21 cellular contexts compared by ENCODE assay signal in the genomic region with DNA sequence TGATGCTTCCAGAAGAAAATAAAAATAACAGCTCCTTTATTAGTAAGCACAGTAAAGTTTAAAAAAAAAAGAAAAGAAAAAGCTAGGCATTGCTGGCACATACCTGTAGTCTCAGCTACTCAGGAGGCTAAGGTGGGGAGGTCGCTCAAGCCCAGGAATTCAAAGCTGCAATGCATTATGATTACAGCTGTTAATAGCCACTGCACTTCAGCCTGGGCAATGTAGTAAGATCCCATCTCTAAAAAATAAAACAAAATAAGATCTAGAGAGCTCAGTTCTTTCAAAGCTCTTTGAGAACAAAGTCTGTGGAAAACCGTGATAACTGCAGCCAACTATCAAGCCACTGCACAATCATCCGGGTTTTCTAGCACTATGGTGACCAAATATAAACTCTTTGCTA.
DNase-seq lines count a peak whose midpoint lies in the region; ATAC-seq, FAIRE-seq and TF ChIP-seq lines count a peak whose summit lies in the region.
"Had no signal": no experiment of that assay in that cellular context is flagged by ENCODE, and none has a peak within 500 bp of the region (broad histone marks: within the 10 kb centered on the region; RNA-seq: fewer than 3 reads in every experiment).

No MANE protein-coding gene starts in this region.

- TF ChIP-seq EP300 in K562 (IDR thresholded peaks at IDR 0.05; ENCODE audit: low read length) (no peak), suprapubic skin (IDR thresholded peaks at IDR 0.05) (no peak)

- no peaks in the 10 kb centered on the region for H4K20me1 ChIP-seq in K562 (replicated peaks; ENCODE audit: control insufficient read depth, insufficient read depth, low read length)
- H4K20me1 ChIP-seq: BLaER1 had no signal

- WGBS in HUES64: 88% methylated on average over 3 of the region's 3 CpGs
- 8% methylated on average over 3 of the region's 3 CpGs for WGBS in K562 (ENCODE audit: insufficient coverage, low coverage, missing lambda C conversion rate)
- WGBS in suprapubic skin: 82% methylated on average over 3 of the region's 3 CpGs

- H3K4me1 ChIP-seq in Caco-2 (no peaks in the 10 kb centered on the region), HUES64 (ENCODE audit: insufficient read depth, low read length) (no peaks in the 10 kb centered on the region; the same call in 1 of the 2 replicates), K562 (replicated peaks in 1 of 2; ENCODE audit: control insufficient read depth in 2 of 2, insufficient read depth in 2 of 2, low read length in 2 of 2) (peaks cover 0 to 4% of the 10 kb centered on the region in 2 experiments; a peak in 2 of 5 replicates), suprapubic skin (no peaks in the 10 kb centered on the region)
- H3K4me1 ChIP-seq: BLaER1 had no signal

- no peak for TF ChIP-seq CTCF in Caco-2 (IDR thresholded peaks at IDR 0.05; ENCODE audit: insufficient read depth in 1 of 2, low read depth in 1 of 2, low read length in 1 of 2, severe bottlenecking in 1 of 2, unreplicated experiment in 1 of 2)
- no peak for TF ChIP-seq CTCF in K562 (IDR thresholded peaks at IDR 0.05 in 2 of 3, conservative IDR thresholded peaks at IDR 0.05 in 1 of 3; ENCODE audit: insufficient read depth in 2 of 3, low read depth in 1 of 3, low read length in 3 of 3)
- no peak for TF ChIP-seq CTCF in neural crest cell (conservative IDR thresholded peaks at IDR 0.05)
- TF ChIP-seq CTCF in dorsolateral prefrontal cortex (IDR thresholded peaks at IDR 0.05 in 54 of 56, conservative IDR thresholded peaks at IDR 0.05 in 2 of 56; ENCODE audit: low read depth in 1 of 56, partially characterized antibody in 56 of 56): no peak
- TF ChIP-seq CTCF in suprapubic skin (IDR thresholded peaks at IDR 0.05): no peak

- no peaks in the 10 kb centered on the region for H3K79me2 ChIP-seq in K562 (ENCODE audit: control insufficient read depth, insufficient read depth, low read length)

- no peaks in the 10 kb centered on the region for H3K9me3 ChIP-seq in Caco-2
- peaks cover 5% of the 10 kb centered on the region; the same call in 1 of the 2 replicates for H3K9me3 ChIP-seq in HUES64 (ENCODE audit: insufficient read depth, low read depth, low read length)
- no peaks in the 10 kb centered on the region for H3K9me3 ChIP-seq in K562 (replicated peaks; ENCODE audit: control insufficient read depth, insufficient read depth, low read depth, low read length)
- no peaks in the 10 kb centered on the region for H3K9me3 ChIP-seq in suprapubic skin
- H3K9me3 ChIP-seq: BLaER1 had no signal

- in situ Hi-C loops in K562 (cut with MboI): no loop called here

- no peaks in the 10 kb centered on the region for H3K27me3 Mint-ChIP-seq in Caco-2 (ENCODE audit: insufficient read depth, unreplicated experiment)
- H3K27me3 Mint-ChIP-seq in neural crest cell (ENCODE audit: low read depth): no peaks in the 10 kb centered on the region
- H3K27me3 Mint-ChIP-seq: CD4-positive, alpha-beta memory T cell; IgD-negative memory B cell had no signal

- peak overlapping the region; percentile 75 for H3K9ac ChIP-seq in HUES64 (ENCODE audit: low read depth, low read length)
- peak overlapping the region in 1 of 2 experiments; percentile 79; a peak in 2 of 4 replicates for H3K9ac ChIP-seq in K562 (ENCODE audit: insufficient read depth in 1 of 2, low read depth in 2 of 2, low read length in 2 of 2)
- H3K9ac ChIP-seq: BLaER1 had no signal

- H3K9me3 Mint-ChIP-seq in Caco-2 (ENCODE audit: unreplicated experiment): no peaks in the 10 kb centered on the region
- no peaks in the 10 kb centered on the region for H3K9me3 Mint-ChIP-seq in neural crest cell

- H3K36me3 Mint-ChIP-seq in Caco-2 (ENCODE audit: insufficient read depth, unreplicated experiment) (peaks cover 5% of the 10 kb centered on the region), neural crest cell (ENCODE audit: low read depth) (peaks cover 2% of the 10 kb centered on the region)
- H3K36me3 Mint-ChIP-seq: CD4-positive, alpha-beta memory T cell had no signal

- H3K27me3 ChIP-seq in Caco-2 (replicated peaks; ENCODE audit: control insufficient read depth, insufficient read depth, low read length): no peaks in the 10 kb centered on the region
- H3K27me3 ChIP-seq in HUES64 (ENCODE audit: insufficient read depth, low read length): no peaks in the 10 kb centered on the region
- H3K27me3 ChIP-seq in K562 (ENCODE audit: control insufficient read depth in 2 of 2, insufficient read depth in 2 of 2, low read length in 2 of 2): no peaks in the 10 kb centered on the region
- no peaks in the 10 kb centered on the region for H3K27me3 ChIP-seq in dorsolateral prefrontal cortex
- H3K27me3 ChIP-seq in suprapubic skin: no peaks in the 10 kb centered on the region
- H3K27me3 ChIP-seq: BLaER1 had no signal

- no peak for TF ChIP-seq RAD21 in K562 (CRISPR knock-in tag; conservative IDR thresholded peaks at IDR 0.05 in 1 of 2, IDR thresholded peaks at IDR 0.05 in 1 of 2)

- peak; percentile 61 for FAIRE-seq in K562 (lab: Jason Lieb, UNC)
- FAIRE-seq: A204.1, GM12878, GM19239 had no signal

- POLR2A ChIA-PET in Caco-2 (lab: Charles Lee): no interaction called here
- POLR2A ChIA-PET in K562 (lab: Yijun Ruan, JAX): interaction anchor here (0.6 to 1.5 kb wide), 6 partner anchors 9 to 828 kb away, joined by 3 to 6 read pairs (median 4); no protein-coding TSS in a partner anchor

- H3K4me1 Mint-ChIP-seq in Caco-2 (ENCODE audit: low read depth, unreplicated experiment): no peaks in the 10 kb centered on the region
- peaks cover 6% of the 10 kb centered on the region for H3K4me1 Mint-ChIP-seq in neural crest cell
- H3K4me1 Mint-ChIP-seq: CD4-positive, alpha-beta memory T cell; IgD-negative memory B cell had no signal

- H3K4me3 ChIP-seq in Caco-2 (ENCODE audit: low read depth, low read length): peak overlapping the region; percentile 59
- peak overlapping the region; percentile 56 for H3K4me3 ChIP-seq in HUES64 (ENCODE audit: low read length)
- H3K4me3 ChIP-seq in K562: peak overlapping the region; percentile 62
- no peak overlapping the region for H3K4me3 ChIP-seq in dorsolateral prefrontal cortex
- no peak overlapping the region for H3K4me3 ChIP-seq in suprapubic skin
- H3K4me3 ChIP-seq: BLaER1, GM12878 had no signal

- ATAC-seq in K562 (peak; percentile 70), Right ventricle myocardium inferior (no peak)
- ATAC-seq: GM12878 had no signal

- intact Hi-C loops in Caco-2 (cut with micrococcal nuclease; ENCODE audit: unreplicated experiment) (no loop called here), K562 (cut with micrococcal nuclease) (loop anchor here (10.0 kb wide), 1 partner anchor 465 kb away; a partner anchor contains a TSS), dorsolateral prefrontal cortex (cut with DNase I) (no loop called here), Right ventricle myocardium inferior (cut with DNase I) (no loop called here)

- H3K36me3 ChIP-seq in Caco-2 (ENCODE audit: control insufficient read depth, insufficient read depth, low read length) (no peaks in the 10 kb centered on the region), HUES64 (ENCODE audit: insufficient read depth, low read length) (no peaks in the 10 kb centered on the region), K562 (ENCODE audit: control insufficient read depth, insufficient read depth, low read length) (no peaks in the 10 kb centered on the region), suprapubic skin (no peaks in the 10 kb centered on the region)
- H3K36me3 ChIP-seq: BLaER1 had no signal

- peak overlapping the region; percentile 82 for H3K4me2 ChIP-seq in K562 (ENCODE audit: insufficient read depth, low read length)
- H3K4me2 ChIP-seq: BLaER1 had no signal

- TF ChIP-seq POLR2A in K562 (conservative IDR thresholded peaks at IDR 0.05) (no peak), suprapubic skin (IDR thresholded peaks at IDR 0.05) (no peak)

- peak overlapping the region; percentile 97 for H3K27ac Mint-ChIP-seq in Caco-2 (ENCODE audit: unreplicated experiment)
- H3K27ac Mint-ChIP-seq in neural crest cell (ENCODE audit: unreplicated experiment): no peak overlapping the region
- H3K27ac Mint-ChIP-seq: CD4-positive, alpha-beta memory T cell; HFFc6; IgD-negative memory B cell had no signal

- H3K4me3 Mint-ChIP-seq in Caco-2 (ENCODE audit: unreplicated experiment) (peak overlapping the region; percentile 94), neural crest cell (peak overlapping the region; percentile 94)
- H3K4me3 Mint-ChIP-seq: CD4-positive, alpha-beta memory T cell; HFFc6; IgD-negative memory B cell had no signal

- DNase-seq in Caco-2: no peak
- no peak for DNase-seq in K562 (ENCODE audit: extremely low read depth in 1 of 4, low spot score in 3 of 4)
- no peak for DNase-seq in neural crest cell (ENCODE audit: low read depth, low spot score)
- no peak for DNase-seq in dorsolateral prefrontal cortex
- no peak for DNase-seq in suprapubic skin (ENCODE audit: low spot score in 2 of 2)
- DNase-seq in Right ventricle myocardium inferior (ENCODE audit: missing footprints): no peak
- DNase-seq: Calu3; CD4-positive, alpha-beta memory T cell; GOT3; HFFc6; MM.1S; NCI-H1092; NCI-H1436 treated with DMSO at 0.1 percent for 48 hours; NCI-H2029; OCI-M1 had no signal

- H3K9me1 ChIP-seq in K562 (ENCODE audit: control insufficient read depth, insufficient read depth, low read length): no peaks in the 10 kb centered on the region

- peak overlapping the region; percentile 94 for H2AFZ ChIP-seq in K562 (ENCODE audit: low read depth, low read length)

- CTCF ChIA-PET in Caco-2 (lab: Charles Lee) (no interaction called here), K562 (lab: Yijun Ruan, JAX; ENCODE audit: low intra/inter-chr PET ratio) (no interaction called here)

- H3K27ac ChIP-seq in HUES64 (ENCODE audit: low read depth, low read length) (peak overlapping the region; percentile 51; the same call in 1 of the 2 replicates), K562 (ENCODE audit: extremely low read depth, low read depth, low read length) (peak overlapping the region; percentile 82; the same call in 2 of the 3 replicates), dorsolateral prefrontal cortex (no peak overlapping the region), suprapubic skin (no peak overlapping the region)
- H3K27ac ChIP-seq: BLaER1 had no signal

- BruUV-seq in Caco-2 (replicated peaks; lab: Mats Ljungman, UMichigan) (no TSS peak), K562 (replicated peaks; lab: Mats Ljungman, UMichigan) (no TSS peak)

TF ChIP-seq in K562, 482 proteins besides CTCF, POLR2A, EP300 and RAD21 (continues in another document):
- TF ChIP-seq KDM1A (IDR thresholded peaks at IDR 0.05): 0 out of 4 replicates have a peak, but pooled peaks of 1 of the 2 experiments have one; percentile 29
- no peak for TF ChIP-seq NEUROD1 (IDR thresholded peaks at IDR 0.05; ENCODE audit: borderline replicate concordance, low read depth, low read length, partially characterized antibody)
- TF ChIP-seq KLF13 (tag; IDR thresholded peaks at IDR 0.05; ENCODE audit: borderline replicate concordance, low read depth): no peak
- peak; percentile 76 for TF ChIP-seq RBM25 (IDR thresholded peaks at IDR 0.05; ENCODE audit: low read depth, low read length, severe bottlenecking)
- 0 out of 2 replicates have a peak, but pooled peaks have one; percentile 21 for TF ChIP-seq BCOR (IDR thresholded peaks at IDR 0.05)
- no peak for TF ChIP-seq FIP1L1 (IDR thresholded peaks at IDR 0.05; ENCODE audit: low read depth, low read length, poor library complexity, severe bottlenecking)
- TF ChIP-seq SMARCA5 (IDR thresholded peaks at IDR 0.05): 0 out of 2 replicates have a peak, but pooled peaks have one; percentile 40
- TF ChIP-seq SREBF1 (IDR thresholded peaks at IDR 0.05; ENCODE audit: borderline replicate concordance, low read depth, low read length): no peak

Comparison
In these comparisons a context has a peak if more than half of its experiments do, and no peak if none do; other contexts are left out.
1. H3K4me3 ChIP-seq: peak in Caco-2 (single experiment), HUES64 (single experiment) and K562 (single experiment); none in dorsolateral prefrontal cortex (0 of 59) and suprapubic skin (single experiment).
2. H3K27ac ChIP-seq: peak in HUES64 (single experiment) and K562 (single experiment); none in dorsolateral prefrontal cortex (0 of 59) and suprapubic skin (single experiment).